8 cellular contexts compared by ENCODE assay signal in genomic region chr4:472881-473574, GRCh38. TPM values are rescaled to one million over a fixed set of nuclear protein-coding genes. Genes with fewer than 3 reads are reported as not detected.
DNase-seq lines count a peak whose midpoint lies in the region; ATAC-seq and TF ChIP-seq lines count a peak whose summit lies in the region.

No MANE protein-coding gene starts in this region.

- WGBS in prostate gland: 8% methylated on average over 17 of the region's 17 CpGs

- H3K4me3 Mint-ChIP-seq in CD4-positive, alpha-beta T cell: peak overlapping the region; percentile 98

- CTCF ChIA-PET in CD4-positive, alpha-beta T cell (lab: Charles Lee): interaction anchor here (1.0 kb wide), 1 partner anchor 135 kb away, joined by 3 read pairs; the partner anchor contains the start of gene ZNF141

- in situ Hi-C loops in HAP-1 (cut with MboI; ENCODE audit: low sequenced_read_pairs): no loop called here

- POLR2A ChIA-PET in CD4-positive, alpha-beta T cell (lab: Charles Lee): interaction anchor here (0.6 to 3.4 kb wide), 17 partner anchors 8 to 459 kb away, joined by 3 to 40 read pairs (median 7); partner anchors contain the start of genes ATP5ME, GAK, MYL5 and PIGG

- H3K36me3 ChIP-seq in HAP-1 (replicated peaks): peaks cover 48% of the 10 kb centered on the region
- H3K36me3 ChIP-seq in WERI-Rb-1: peaks cover 58% of the 10 kb centered on the region
- peaks cover 0 to 8% of the 10 kb centered on the region in 2 donors for H3K36me3 ChIP-seq in prostate gland

- H3K27me3 Mint-ChIP-seq in CD4-positive, alpha-beta T cell: no peaks in the 10 kb centered on the region

- peaks cover 43% of the 10 kb centered on the region for H3K4me1 Mint-ChIP-seq in CD4-positive, alpha-beta T cell (ENCODE audit: low read depth)

- H3K36me3 Mint-ChIP-seq in CD4-positive, alpha-beta T cell (ENCODE audit: low read depth): peaks cover 82% of the 10 kb centered on the region

- H3K4me3 ChIP-seq in HAP-1: peak overlapping the region; percentile 88
- H3K4me3 ChIP-seq in WERI-Rb-1 (ENCODE audit: low read depth, low read length): peak overlapping the region; percentile 60
- H3K4me3 ChIP-seq in prostate gland: peak overlapping the region; percentile 75 to 85

- peak overlapping the region; percentile 81 for H3K27ac ChIP-seq in CD4-positive, alpha-beta T cell (ENCODE audit: low read depth, low read length)
- H3K27ac ChIP-seq in WERI-Rb-1 (peak overlapping the region; percentile 93), prostate gland (peak overlapping the region; percentile 82 to 89)

- no peak for TF ChIP-seq CTCF in CD4-positive, alpha-beta T cell (IDR thresholded peaks at IDR 0.05)
- TF ChIP-seq CTCF in WERI-Rb-1 (IDR thresholded peaks at IDR 0.05; ENCODE audit: low read depth, low read length): no peak
- no peak for TF ChIP-seq CTCF in prostate gland (IDR thresholded peaks at IDR 0.05)

- peaks cover 61% of the 10 kb centered on the region for H3K9me3 ChIP-seq in CD4-positive, alpha-beta T cell (ENCODE audit: control insufficient read depth, low read length)
- H3K9me3 ChIP-seq in HAP-1 (peaks cover 29% of the 10 kb centered on the region), WERI-Rb-1 (ENCODE audit: severe bottlenecking) (peaks cover 31% of the 10 kb centered on the region), prostate gland (no peaks in the 10 kb centered on the region)

- DNase-seq in CD4-positive, alpha-beta T cell: no peak
- DNase-seq in HAP-1 (ENCODE audit: low spot score in 2 of 2): peak in 1 of 2 experiments; percentile 40
- peak; percentile 30 for DNase-seq in WERI-Rb-1
- peak; percentile 27 for DNase-seq in glomerular visceral epithelial cell (ENCODE audit: extremely low spot score)
- DNase-seq in prostate gland (ENCODE audit: low spot score): no peak
- no peak for DNase-seq in SIG-M5 (lab: John Stamatoyannopoulos, UW)
- DNase-seq in GM19238 (ENCODE audit: insufficient read length, low spot score): no peak

- no peak for TF ChIP-seq POLR2A in prostate gland (IDR thresholded peaks at IDR 0.05)

- H3K4me1 ChIP-seq in HAP-1 (peaks cover 11% of the 10 kb centered on the region), prostate gland (replicated peaks) (no peaks in the 10 kb centered on the region)

- intact Hi-C loops in CD4-positive, alpha-beta T cell (cut with DNase I, micrococcal nuclease): loop anchor here in 1 of 2 experiments (1.0 kb wide), 1 partner anchor 26 kb away; the partner anchor contains the start of genes PIGG and ZNF721
- intact Hi-C loops in prostate gland (cut with DNase I): no loop called here

- H3K27ac Mint-ChIP-seq in CD4-positive, alpha-beta T cell: peak overlapping the region; percentile 100

- no peak for ATAC-seq in CD4-positive, alpha-beta T cell (ENCODE audit: poor library complexity)
- no peak for ATAC-seq in HG02798 (IDR thresholded peaks at IDR 0.05; ENCODE audit: poor library complexity, unreplicated experiment)

- peaks cover 36% of the 10 kb centered on the region for H3K9me3 Mint-ChIP-seq in CD4-positive, alpha-beta T cell

- no peaks in the 10 kb centered on the region for H3K27me3 ChIP-seq in CD4-positive, alpha-beta T cell (ENCODE audit: control insufficient read depth, insufficient read depth, low read length)
- H3K27me3 ChIP-seq in HAP-1 (ENCODE audit: low read depth) (no peaks in the 10 kb centered on the region), WERI-Rb-1 (ENCODE audit: insufficient read depth, low read depth, severe bottlenecking) (no peaks in the 10 kb centered on the region), prostate gland (replicated peaks; ENCODE audit: insufficient read depth) (no peaks in the 10 kb centered on the region)

RNA-seq across cellular contexts. Expression of gene ZNF721, which starts 25.9 kb away (rescaled TPM):
- total RNA-seq in CD4-positive, alpha-beta T cell: 10 to 100 TPM; 40.4 to 44.1 TPM
- 10 to 100 TPM; 18.4 to 28.2 TPM for total RNA-seq in prostate gland

RNA-seq across cellular contexts. Expression of gene PIGG, which starts 26.0 kb away (rescaled TPM):
- 10 to 100 TPM; 67.6 to 72.2 TPM for total RNA-seq in CD4-positive, alpha-beta T cell
- 10 to 100 TPM; 42.8 to 73.3 TPM for total RNA-seq in prostate gland

Comparison
In these comparisons a context has a peak if more than half of its experiments do, and no peak if none do; other contexts are left out.
1. DNase-seq: peak in WERI-Rb-1 (single experiment) and glomerular visceral epithelial cell (single experiment); none in CD4-positive, alpha-beta T cell (0 of 10), prostate gland (single experiment), SIG-M5 (single experiment) and GM19238 (single experiment).
2. Peak in every context shown above with its lines, with median percentiles within 50 percentile points of each other: H3K27ac ChIP-seq and H3K4me3 ChIP-seq.